In genomic region chr19:15836345-15836594, GRCh38 we compare ENCODE assay signal across 9 cellular contexts. TPM values are rescaled to one million over a fixed set of nuclear protein-coding genes. Genes with fewer than 3 reads are reported as not detected.
DNase-seq lines count a peak whose midpoint lies in the region; ATAC-seq and TF ChIP-seq lines count a peak whose summit lies in the region.
"Had no signal": no experiment of that assay in that cellular context is flagged by ENCODE, and none has a peak within 500 bp of the region (broad histone marks: within the 10 kb centered on the region; RNA-seq: fewer than 3 reads in every experiment).

No MANE protein-coding gene starts in this region.

- POLR2A ChIA-PET in PC-9 (lab: Charles Lee; ENCODE audit: unreplicated experiment), result interaction anchor here (0.5 to 1.8 kb wide), 8 partner anchors 8 to 1467 kb away, joined by 3 to 19 read pairs (median 4); no protein-coding TSS in a partner anchor

- H3K4me3 ChIP-seq in PC-9, result peak overlapping the region; percentile 64
- H3K4me3 ChIP-seq in endocrine pancreas (ENCODE audit: control insufficient read depth, insufficient read depth, low read length), result peak overlapping the region; percentile 60
- H3K4me3 ChIP-seq in trophoblast cell (ENCODE audit: low read depth, low read length), result peak overlapping the region; percentile 65

- peak overlapping the region; percentile 89 for H3K18ac ChIP-seq in trophoblast cell (ENCODE audit: low read length)

- H3K9me3 ChIP-seq in PC-9 (ENCODE audit: insufficient read depth, low read depth) (no peaks in the 10 kb centered on the region), endocrine pancreas (ENCODE audit: control insufficient read depth, low read length) (no peaks in the 10 kb centered on the region), trophoblast cell (ENCODE audit: insufficient read depth, low read depth, low read length) (peaks cover 3% of the 10 kb centered on the region)

- H2BK5ac ChIP-seq in trophoblast cell (ENCODE audit: low read depth, low read length, poor library complexity), result peak overlapping the region; percentile 89

- TF ChIP-seq POLR2A in erythroblast (IDR thresholded peaks at IDR 0.05; ENCODE audit: low read length), result no peak

- H3K14ac ChIP-seq in trophoblast cell (ENCODE audit: low read length), result peak overlapping the region; percentile 84

- CTCF ChIA-PET in PC-9 (lab: Charles Lee), result no interaction called here

- H2AFZ ChIP-seq in PC-9 (no peak overlapping the region), trophoblast cell (ENCODE audit: insufficient read depth, low read length, poor library complexity) (peak overlapping the region; percentile 62)

- peaks cover 58% of the 10 kb centered on the region for H3K4me1 ChIP-seq in PC-9 (replicated peaks; ENCODE audit: insufficient read depth)
- H3K4me1 ChIP-seq in endocrine pancreas (ENCODE audit: control insufficient read depth, insufficient read depth, low read length), result no peaks in the 10 kb centered on the region
- peaks cover 3 to 4% of the 10 kb centered on the region in 2 experiments for H3K4me1 ChIP-seq in trophoblast cell (ENCODE audit: control insufficient read depth in 1 of 2, insufficient read depth in 2 of 2, low read length in 2 of 2)

- intact Hi-C loops in PC-9 (cut with micrococcal nuclease; ENCODE audit: unreplicated experiment), result loop anchor here (2.0 to 10.0 kb wide), 3 partner anchors 21 to 195 kb away; partner anchors contain the start of genes CYP4F11, CYP4F3 and OR10H1

- no peaks in the 10 kb centered on the region for H3K9me2 ChIP-seq in PC-9 (ENCODE audit: insufficient read depth)

- H3K79me1 ChIP-seq in trophoblast cell (ENCODE audit: low read length), result peaks cover 19% of the 10 kb centered on the region

- H3K27ac ChIP-seq in PC-9 (peak overlapping the region; percentile 99), trophoblast cell (ENCODE audit: low read depth, low read length) (peak overlapping the region; percentile 97)

- TF ChIP-seq CTCF in PC-9 (conservative IDR thresholded peaks at IDR 0.05), result no peak

- TSS peak; percentile 77 for BruUV-seq in PC-9 (replicated peaks; lab: Mats Ljungman, UMichigan)

- DNase-seq in NCI-H2171 treated with DMSO at 0.1 percent for 48 hours (lab: John Stamatoyannopoulos, UW) (peak; percentile 5), NCI-H2171 (lab: John Stamatoyannopoulos, UW) (no peak), PC-9 (no peak), trophoblast cell (peak in 1 of 2 donors; percentile 36), erythroblast (lab: John Stamatoyannopoulos, UW) (no peak), DMS53 (lab: John Stamatoyannopoulos, UW) (no peak)

- H2AK5ac ChIP-seq in trophoblast cell (ENCODE audit: low read length), result peak overlapping the region; percentile 42

- H3K36me3 ChIP-seq in PC-9 (ENCODE audit: low read depth), result peaks cover 40% of the 10 kb centered on the region
- no peaks in the 10 kb centered on the region for H3K36me3 ChIP-seq in endocrine pancreas (ENCODE audit: control insufficient read depth, insufficient read depth, low read length)
- peaks cover 0 to 6% of the 10 kb centered on the region in 2 experiments for H3K36me3 ChIP-seq in trophoblast cell (ENCODE audit: control insufficient read depth in 1 of 2, insufficient read depth in 2 of 2, low read length in 2 of 2)

- H4K8ac ChIP-seq in trophoblast cell (ENCODE audit: low read depth, low read length), result peak overlapping the region; percentile 89

- H2BK120ac ChIP-seq in trophoblast cell (ENCODE audit: insufficient read depth, low read length, poor library complexity), result peak overlapping the region; percentile 77

- peak overlapping the region; percentile 83 for H3K4me2 ChIP-seq in PC-9
- H3K4me2 ChIP-seq in trophoblast cell (ENCODE audit: low read length), result peak overlapping the region; percentile 61

- no CpG with 5 or more reads among the region's 18 CpGs for WGBS in trophoblast cell (ENCODE audit: extremely low coverage, insufficient coverage, insufficient read length)

- peak overlapping the region; percentile 93 for H3K9ac ChIP-seq in endocrine pancreas (ENCODE audit: control insufficient read depth, insufficient read depth, low read length)
- peak overlapping the region; percentile 74 for H3K9ac ChIP-seq in trophoblast cell (ENCODE audit: low read length)

- H2BK12ac ChIP-seq in trophoblast cell (ENCODE audit: low read length), result no peak overlapping the region

- ATAC-seq in HG02642 (IDR thresholded peaks at IDR 0.05; ENCODE audit: poor library complexity, unreplicated experiment), result no peak

- no peak overlapping the region for H3K23ac ChIP-seq in trophoblast cell (ENCODE audit: low read length)

- H3K4ac ChIP-seq in trophoblast cell (ENCODE audit: low read depth, low read length), result peak overlapping the region; percentile 48

- peaks cover 71% of the 10 kb centered on the region for H3F3A ChIP-seq in PC-9 (ENCODE audit: insufficient read depth, low read depth)

- peak overlapping the region; percentile 97 for H4K91ac ChIP-seq in trophoblast cell (ENCODE audit: low read depth, low read length)

- peaks cover 40% of the 10 kb centered on the region for H3K79me2 ChIP-seq in PC-9 (ENCODE audit: low read depth)
- H3K79me2 ChIP-seq in trophoblast cell (ENCODE audit: control insufficient read depth, insufficient read depth, low read length, poor library complexity), result no peaks in the 10 kb centered on the region

- H4K12ac ChIP-seq in trophoblast cell (ENCODE audit: low read depth, low read length), result peak overlapping the region; percentile 55

- H4K20me1 ChIP-seq in PC-9 (ENCODE audit: insufficient read depth), result no peaks in the 10 kb centered on the region

- H3K27me3 ChIP-seq in PC-9 (ENCODE audit: insufficient read depth, low read depth) (no peaks in the 10 kb centered on the region), endocrine pancreas (ENCODE audit: control insufficient read depth, insufficient read depth, low read length) (no peaks in the 10 kb centered on the region), trophoblast cell (ENCODE audit: insufficient read depth, low read length) (no peaks in the 10 kb centered on the region)

RNA-seq across cellular contexts. Expression of gene OR10H1, which starts 20.8 kb away (rescaled TPM):
- total RNA-seq in PC-9 (2021), result 0.20 TPM in 1 of 2 replicates, not detected in the other
- 0.01 TPM in 1 of 2 replicates, not detected in the other for polyA plus RNA-seq in trophoblast cell (2013)
- total RNA-seq: activated CD8-positive, alpha-beta memory T cell treated with anti-CD3 and anti-CD28 coated beads for 36 hours had no signal

RNA-seq across cellular contexts. Expression of gene OR10H5, which starts 48.8 kb away (rescaled TPM):
- total RNA-seq in PC-9 (2021), result not detected in 2 replicates
- polyA plus RNA-seq in trophoblast cell (2013), result not detected in 2 replicates
- total RNA-seq: activated CD8-positive, alpha-beta memory T cell treated with anti-CD3 and anti-CD28 coated beads for 36 hours had no signal
